ENCODE assay signal across 1 cellular context in genomic region chr4:168831919-168832745, GRCh38.
TF ChIP-seq lines count a peak whose summit lies in the region.

No MANE protein-coding gene starts in this region.

TF ChIP-seq in H1, 55 proteins besides CTCF, POLR2A, EP300 and RAD21 (continued from another document):
- TF ChIP-seq RNF2 (IDR thresholded peaks at IDR 0.05; ENCODE audit: borderline replicate concordance, low read depth, low read length, missing control alignments, poor library complexity, severe bottlenecking) (no peak), SRF (IDR thresholded peaks at IDR 0.05; ENCODE audit: low read depth, low read length) (no peak), SP4 (IDR thresholded peaks at IDR 0.05; ENCODE audit: low read length) (0 out of 2 replicates have a peak, but pooled peaks have one; percentile 53), MAX (IDR thresholded peaks at IDR 0.05) (peak; percentile 54; the same call in 1 of the 2 replicates), BRCA1 (IDR thresholded peaks at IDR 0.05; ENCODE audit: low read depth, low read length) (no peak), CHD2 (IDR thresholded peaks at IDR 0.05; ENCODE audit: low read length) (peak; percentile 43; the same call in 1 of the 2 replicates), GTF2F1 (IDR thresholded peaks at IDR 0.05; ENCODE audit: borderline replicate concordance, low read depth, low read length) (peak; percentile 40; the same call in 1 of the 2 replicates), CBX5 (IDR thresholded peaks at IDR 0.05; ENCODE audit: low read depth, low read length) (no peak), GABPA (IDR thresholded peaks at IDR 0.05; ENCODE audit: borderline replicate concordance, insufficient read depth, low read length) (no peak), POU5F1 (IDR thresholded peaks at IDR 0.05; ENCODE audit: low read depth, low read length) (no peak), TAF1 (IDR thresholded peaks at IDR 0.05; ENCODE audit: low read depth, low read length) (peak; percentile 80), SIX5 (IDR thresholded peaks at IDR 0.05; ENCODE audit: low read depth, low read length) (no peak), SP1 (IDR thresholded peaks at IDR 0.05; ENCODE audit: low read depth, low read length) (no peak), ZNF274 (IDR thresholded peaks at IDR 0.05; ENCODE audit: borderline replicate concordance, extremely low read depth, low read length) (no peak), CBX8 (IDR thresholded peaks at IDR 0.05; ENCODE audit: borderline replicate concordance, low read depth, low read length) (no peak), YY1 (IDR thresholded peaks at IDR 0.05; ENCODE audit: low read depth, low read length) (peak; percentile 69; the same call in 1 of the 2 replicates), KDM4A (IDR thresholded peaks at IDR 0.05; ENCODE audit: low read depth, low read length, severe bottlenecking) (peak; percentile 80), HDAC2 (IDR thresholded peaks at IDR 0.05; ENCODE audit: borderline replicate concordance in 1 of 2, low read depth in 2 of 2, low read length in 2 of 2) (peak in 1 of 2 experiments; percentile 32; a peak in 1 of 4 replicates), NANOG (IDR thresholded peaks at IDR 0.05; ENCODE audit: insufficient read depth, low read depth, low read length, poor library complexity, severe bottlenecking) (no peak), TEAD4 (IDR thresholded peaks at IDR 0.05; ENCODE audit: low read depth, low read length) (peak; percentile 59)
- TF ChIP-seq, protein P1, sequence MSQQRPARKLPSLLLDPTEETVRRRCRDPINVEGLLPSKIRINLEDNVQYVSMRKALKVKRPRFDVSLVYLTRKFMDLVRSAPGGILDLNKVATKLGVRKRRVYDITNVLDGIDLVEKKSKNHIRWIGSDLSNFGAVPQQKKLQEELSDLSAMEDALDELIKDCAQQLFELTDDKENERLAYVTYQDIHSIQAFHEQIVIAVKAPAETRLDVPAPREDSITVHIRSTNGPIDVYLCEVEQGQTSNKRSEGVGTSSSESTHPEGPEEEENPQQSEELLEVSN (IDR thresholded peaks at IDR 0.05) = no peak
- TF ChIP-seq, protein P2, sequence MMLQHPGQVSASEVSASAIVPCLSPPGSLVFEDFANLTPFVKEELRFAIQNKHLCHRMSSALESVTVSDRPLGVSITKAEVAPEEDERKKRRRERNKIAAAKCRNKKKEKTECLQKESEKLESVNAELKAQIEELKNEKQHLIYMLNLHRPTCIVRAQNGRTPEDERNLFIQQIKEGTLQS (IDR thresholded peaks at IDR 0.05; ENCODE audit: insufficient read depth, low read depth, low read length) = 0 out of 2 replicates have a peak, but pooled peaks have one; percentile 11
